ENCODE assay signal across 8 cellular contexts in genomic region chr1:228405200-228405978, GRCh38. TPM values are rescaled to one million over a fixed set of nuclear protein-coding genes. Genes with fewer than 3 reads are reported as not detected.
DNase-seq lines count a peak whose midpoint lies in the region; ATAC-seq and TF ChIP-seq lines count a peak whose summit lies in the region.

No MANE protein-coding gene starts in this region.

- no peak overlapping the region for H2AFZ ChIP-seq in mammary epithelial cell (ENCODE audit: low read depth, low read length)

- 0% methylated on average over 2 of the region's 11 CpGs for WGBS in mammary epithelial cell (ENCODE audit: low coverage, missing lambda C conversion rate)

- intact Hi-C loops in mammary epithelial cell (cut with micrococcal nuclease), result loop anchor here (5.0 kb wide), 1 partner anchor 273 kb away; no protein-coding TSS in a partner anchor
- intact Hi-C loops in mucosa of descending colon (cut with DNase I, micrococcal nuclease), result no loop called here

- H3K36me3 ChIP-seq in mammary epithelial cell (ENCODE audit: insufficient read depth, low read length), result peaks cover 8% of the 10 kb centered on the region
- no peaks in the 10 kb centered on the region for H3K36me3 ChIP-seq in mucosa of descending colon (ENCODE audit: low read depth)

- in situ Hi-C loops in mammary epithelial cell (cut with MboI; ENCODE audit: low sequenced_read_pairs in 2 of 2), result loop anchor here in 1 of 2 donors (10.0 kb wide), 1 partner anchor 49 kb away; a partner anchor contains a TSS

- no peaks in the 10 kb centered on the region for H3K27me3 ChIP-seq in mammary epithelial cell (ENCODE audit: insufficient read depth, low read length)

- H3K79me2 ChIP-seq in mammary epithelial cell (ENCODE audit: insufficient read depth, low read length), result peaks cover 84% of the 10 kb centered on the region

- H3K4me2 ChIP-seq in mammary epithelial cell (ENCODE audit: insufficient read depth, low read depth, low read length), result peak overlapping the region; percentile 82

- peaks cover 28% of the 10 kb centered on the region for H3K4me1 ChIP-seq in mammary epithelial cell (ENCODE audit: insufficient read depth, low read length)
- H3K4me1 ChIP-seq in mucosa of descending colon (ENCODE audit: low read depth), result peaks cover 23% of the 10 kb centered on the region

- CTCF ChIA-PET in mammary epithelial cell (lab: Charles Lee; ENCODE audit: low non-redundant PET), result interaction anchor here (0.6 kb wide), 1 partner anchor 11 kb away, joined by 3 read pairs; the partner anchor contains the start of gene TRIM17

- dilution Hi-C loops in mammary epithelial cell (cut with HindIII; ENCODE audit: low sequenced_read_pairs), result no loop called here

- H3K4me3 ChIP-seq in AG10803 (ENCODE audit: low read length) (peak overlapping the region; percentile 91), mammary epithelial cell (replicated peaks in 1 of 3; ENCODE audit: insufficient read depth in 1 of 3, low read depth in 2 of 3, low read length in 3 of 3) (peak overlapping the region; percentile 69 to 94 (median 76)), mucosa of descending colon (peak overlapping the region; percentile 96)

- H3K9ac ChIP-seq in mammary epithelial cell (ENCODE audit: insufficient read depth, low read length), result peak overlapping the region; percentile 57

- peaks cover 5% of the 10 kb centered on the region for H4K20me1 ChIP-seq in mammary epithelial cell (ENCODE audit: insufficient read depth, low read length)

- peak overlapping the region; percentile 16 for H3K27ac ChIP-seq in mammary epithelial cell (ENCODE audit: insufficient read depth, low read depth, low read length)

- no peak for ATAC-seq in mucosa of descending colon
- ATAC-seq in HG03460 (IDR thresholded peaks at IDR 0.05; ENCODE audit: unreplicated experiment), result no peak

- TF ChIP-seq CTCF in AG10803 (conservative IDR thresholded peaks at IDR 0.05; ENCODE audit: low read length) (no peak), mammary epithelial cell (conservative IDR thresholded peaks at IDR 0.05 in 1 of 2, IDR thresholded peaks at IDR 0.05 in 1 of 2; ENCODE audit: extremely low read depth in 1 of 2, insufficient read depth in 1 of 2, low read depth in 1 of 2, low read length in 2 of 2) (no peak), mucosa of descending colon (IDR thresholded peaks at IDR 0.05) (no peak)

- H3K9me3 ChIP-seq in mammary epithelial cell (replicated peaks; ENCODE audit: insufficient read depth, low read length), result no peaks in the 10 kb centered on the region
- no peaks in the 10 kb centered on the region for H3K9me3 ChIP-seq in mucosa of descending colon

- no TSS peak for BruUV-seq in mammary epithelial cell (replicated peaks; lab: Mats Ljungman, UMichigan)

- peak; percentile 31 for DNase-seq in AG10803 (ENCODE audit: low read depth)
- peak; percentile 15 for DNase-seq in HT-29 (ENCODE audit: low spot score)
- no peak for DNase-seq in mammary epithelial cell
- DNase-seq in mucosa of descending colon, result no peak
- no peak for DNase-seq in KG1 (lab: John Stamatoyannopoulos, UW)
- DNase-seq in stimulated activated CD8-positive, alpha-beta memory T cell treated with anti-CD3 and anti-CD28 coated beads, Interleukin-4, amount 100 ng/mL, for 48 hours, result no peak
- DNase-seq in activated CD4-positive, alpha-beta T cell treated with anti-CD3 and anti-CD28 coated beads, Interleukin-2, amount 50 U/mL, for 1 hour, result no peak

RNA-seq across cellular contexts. Expression of gene TRIM11, which starts 1.2 kb away (rescaled TPM):
- 55.9 and 62.2 TPM in 2 replicates for total RNA-seq in HT-29 (2014; rRNA removed; shearing (Covaris generic))
- 10 to 100 TPM; 29.8 to 39.6 TPM for total RNA-seq in mammary epithelial cell
- 17.3 TPM for polyA plus RNA-seq in mammary epithelial cell
- polyA minus RNA-seq in mammary epithelial cell, result 34.0 TPM
- total RNA-seq in mucosa of descending colon, result 10 to 100 TPM; 32.1 to 40.4 (median 35.0) TPM

RNA-seq across cellular contexts. Expression of gene TRIM17, which starts 11.3 kb away (rescaled TPM):
- not detected in 2 replicates for total RNA-seq in HT-29 (2014; rRNA removed; shearing (Covaris generic))
- total RNA-seq in mammary epithelial cell (1 to 10 TPM; 1.9 to 6.7 TPM), mucosa of descending colon (under 1 TPM in 2 of 3 donors, not detected in 1; 0.39 to 0.76 TPM)
- polyA plus RNA-seq in mammary epithelial cell, result 0.27 TPM
- not detected for polyA minus RNA-seq in mammary epithelial cell

Comparison
In these comparisons a context has a peak if more than half of its experiments do, and no peak if none do; other contexts are left out.
1. DNase-seq: peak in AG10803 (single experiment) and HT-29 (single experiment); none in mammary epithelial cell (single experiment), mucosa of descending colon (0 of 3), KG1 (single experiment), stimulated activated CD8-positive, alpha-beta memory T cell treated with anti-CD3 and anti-CD28 coated beads, Interleukin-4, amount 100 ng/mL, for 48 hours (single experiment) and activated CD4-positive, alpha-beta T cell treated with anti-CD3 and anti-CD28 coated beads, Interleukin-2, amount 50 U/mL, for 1 hour (single experiment).
2. Peak in every context shown above with its lines, with median percentiles within 50 percentile points of each other: H3K4me3 ChIP-seq.